In the genomic region with DNA sequence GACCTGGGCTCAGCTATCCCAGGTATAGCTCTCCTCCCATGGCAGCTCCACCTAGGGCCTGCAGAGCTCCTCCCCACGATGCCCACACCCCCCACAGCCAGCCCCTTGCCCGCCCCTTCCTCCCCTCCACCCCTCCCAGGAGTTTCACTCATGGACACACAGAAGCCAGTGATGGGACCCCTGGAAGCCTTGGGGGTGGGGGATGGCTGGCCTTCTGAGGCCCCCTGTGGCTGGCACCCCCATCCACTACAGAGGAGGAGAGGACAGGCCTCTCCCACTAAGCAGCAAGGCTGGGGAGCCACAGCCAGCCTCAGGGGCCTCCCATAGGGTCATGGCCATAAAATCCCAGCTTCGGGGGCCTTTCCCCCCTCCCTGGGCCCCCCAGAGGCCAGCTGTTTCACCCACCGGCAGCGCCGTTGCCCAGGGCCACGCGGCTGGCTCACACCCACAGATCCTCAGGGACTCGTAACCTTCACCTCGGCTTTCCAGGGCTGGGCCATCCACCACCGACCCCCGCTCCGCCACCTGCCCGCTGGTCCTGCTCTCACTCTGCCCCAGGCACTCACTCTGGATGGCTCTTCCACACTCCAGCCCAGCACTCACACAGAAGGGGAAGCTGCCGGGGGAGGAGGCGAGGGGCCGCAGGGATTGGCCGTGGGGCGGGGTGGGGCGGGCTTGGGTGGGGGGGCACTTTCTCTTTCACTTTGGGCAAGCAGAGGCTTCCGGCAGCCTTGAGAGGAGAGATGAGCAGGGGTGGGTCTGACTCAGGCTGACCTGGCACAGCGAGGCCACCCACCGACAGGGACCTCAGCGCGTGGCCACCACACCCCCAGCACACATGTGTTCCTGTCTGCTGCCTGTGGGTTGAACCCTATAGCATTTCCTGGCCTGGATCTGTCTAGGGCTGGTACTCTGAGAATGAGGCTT, we compare ENCODE assay signal across 1 cellular context.
TF ChIP-seq lines count a peak whose summit lies in the region.

No MANE protein-coding gene starts in this region.

TF ChIP-seq in HCT116, 20 proteins besides CTCF, POLR2A, EP300 and RAD21:
- TF ChIP-seq SRF (IDR thresholded peaks at IDR 0.05; ENCODE audit: low read depth) (no peak), JUND (IDR thresholded peaks at IDR 0.05) (no peak), REST (IDR thresholded peaks at IDR 0.05; ENCODE audit: low read depth) (no peak), CEBPB (IDR thresholded peaks at IDR 0.05; ENCODE audit: low read depth) (no peak), EGR1 (IDR thresholded peaks at IDR 0.05; ENCODE audit: low read depth) (no peak), FOSL1 (IDR thresholded peaks at IDR 0.05; ENCODE audit: low read depth) (no peak), ELF1 (IDR thresholded peaks at IDR 0.05; ENCODE audit: borderline replicate concordance, low read depth) (no peak), EZH2phosphoT487 (IDR thresholded peaks at IDR 0.05; ENCODE audit: borderline replicate concordance) (no peak)
